In genomic region chr5:179668404-179668803, GRCh38 we compare ENCODE assay signal across 9 cellular contexts. TPM values are rescaled to one million over a fixed set of nuclear protein-coding genes. Genes with fewer than 3 reads are reported as not detected.
A peak's percentile ranks its signal among the peaks of the same experiment; 100 is the strongest.
DNase-seq lines count a peak whose midpoint lies in the region; ATAC-seq and TF ChIP-seq lines count a peak whose summit lies in the region.
"Had no signal": no experiment of that assay in that cellular context is flagged by ENCODE, and none has a peak within 500 bp of the region (broad histone marks: within the 10 kb centered on the region; RNA-seq: fewer than 3 reads in every experiment).

No MANE protein-coding gene starts in this region.

- ATAC-seq in activated CD8-positive, alpha-beta memory T cell treated with anti-CD3 and anti-CD28 coated beads, Interleukin-2, amount 10 ng/mL, durations not matched to agents 7 days and 5 days: peak; percentile 60
- ATAC-seq in HG02970 (IDR thresholded peaks at IDR 0.05; ENCODE audit: low FRiP score, unreplicated experiment): no peak

- intact Hi-C loops in activated CD4-positive, alpha-beta memory T cell treated with anti-CD3 and anti-CD28 coated beads for 36 hours (cut with micrococcal nuclease): no loop called here

- no peak overlapping the region for H3K27ac Mint-ChIP-seq in activated CD8-positive, alpha-beta memory T cell treated with anti-CD3 and anti-CD28 coated beads, Interleukin-2, amount 10 ng/mL, durations not matched to agents 7 days and 5 days
- H3K27ac Mint-ChIP-seq in activated CD4-positive, alpha-beta memory T cell treated with anti-CD3 and anti-CD28 coated beads for 36 hours: no peak overlapping the region
- H3K27ac Mint-ChIP-seq: stimulated activated naive CD8-positive, alpha-beta T cell treated with anti-CD3 and anti-CD28 coated beads, Interleukin-15, Interleukin-2, amounts not matched to agents 100 ng/mL and 50 ng/mL, for 24 hours had no signal

- H3K9me3 Mint-ChIP-seq in activated CD8-positive, alpha-beta memory T cell treated with anti-CD3 and anti-CD28 coated beads, Interleukin-2, amount 10 ng/mL, durations not matched to agents 7 days and 5 days (ENCODE audit: low read depth): no peaks in the 10 kb centered on the region
- no peaks in the 10 kb centered on the region for H3K9me3 Mint-ChIP-seq in activated CD4-positive, alpha-beta memory T cell treated with anti-CD3 and anti-CD28 coated beads for 36 hours
- H3K9me3 Mint-ChIP-seq: stimulated activated naive CD8-positive, alpha-beta T cell treated with anti-CD3 and anti-CD28 coated beads, Interleukin-15, Interleukin-2, amounts not matched to agents 100 ng/mL and 50 ng/mL, for 24 hours had no signal

- H3K4me3 ChIP-seq in MG63 (no peak overlapping the region), fibroblast of lung (replicated peaks in 1 of 4; ENCODE audit: control extremely low read depth in 1 of 4, insufficient read depth in 1 of 4, low read depth in 3 of 4, low read length in 4 of 4) (no peak overlapping the region), osteoblast (ENCODE audit: insufficient read depth, low read length) (no peak overlapping the region)

- H3K36me3 ChIP-seq in MG63 (peaks cover 3% of the 10 kb centered on the region; the same call in 1 of the 2 replicates), fibroblast of lung (ENCODE audit: control insufficient read depth, insufficient read depth, low read length) (no peaks in the 10 kb centered on the region), osteoblast (ENCODE audit: insufficient read depth, low read length) (peaks cover 2% of the 10 kb centered on the region)

- TF ChIP-seq CTCF in fibroblast of lung (conservative IDR thresholded peaks at IDR 0.05 in 1 of 2, IDR thresholded peaks at IDR 0.05 in 1 of 2; ENCODE audit: low read depth in 1 of 2, low read length in 2 of 2) (peak; percentile 81 to 86), osteoblast (IDR thresholded peaks at IDR 0.05; ENCODE audit: extremely low read depth, low read depth, low read length) (peak; percentile 95)

- no peaks in the 10 kb centered on the region for H3K27me3 Mint-ChIP-seq in activated CD8-positive, alpha-beta memory T cell treated with anti-CD3 and anti-CD28 coated beads, Interleukin-2, amount 10 ng/mL, durations not matched to agents 7 days and 5 days
- no peaks in the 10 kb centered on the region for H3K27me3 Mint-ChIP-seq in activated CD4-positive, alpha-beta memory T cell treated with anti-CD3 and anti-CD28 coated beads for 36 hours
- H3K27me3 Mint-ChIP-seq: stimulated activated naive CD8-positive, alpha-beta T cell treated with anti-CD3 and anti-CD28 coated beads, Interleukin-15, Interleukin-2, amounts not matched to agents 100 ng/mL and 50 ng/mL, for 24 hours had no signal

- CTCF ChIA-PET in activated CD8-positive, alpha-beta memory T cell treated with anti-CD3 and anti-CD28 coated beads, Interleukin-2, amount 10 ng/mL, durations not matched to agents 7 days and 5 days (lab: Charles Lee): interaction anchor here (0.9 to 4.7 kb wide), 6 partner anchors 9 to 45 kb away, joined by 3 to 21 read pairs (median 6); partner anchors contain the start of genes CBY3 and HNRNPH1
- CTCF ChIA-PET in activated CD4-positive, alpha-beta memory T cell treated with anti-CD3 and anti-CD28 coated beads for 36 hours (lab: Charles Lee): interaction anchor here (0.6 to 1.2 kb wide), 7 partner anchors 9 to 71 kb away, joined by 3 to 4 read pairs (median 3); no protein-coding TSS in a partner anchor

- POLR2A ChIA-PET in activated CD4-positive, alpha-beta memory T cell treated with anti-CD3 and anti-CD28 coated beads for 36 hours (lab: Charles Lee): interaction anchor here (1.6 kb wide), 1 partner anchor 45 kb away, joined by 3 read pairs; the partner anchor contains the start of gene HNRNPH1

- H3K79me2 ChIP-seq in fibroblast of lung (ENCODE audit: control insufficient read depth, insufficient read depth, low read length): no peaks in the 10 kb centered on the region
- H3K79me2 ChIP-seq in osteoblast (ENCODE audit: insufficient read depth, low read length): no peaks in the 10 kb centered on the region

- peaks cover 5% of the 10 kb centered on the region for H3K4me1 Mint-ChIP-seq in activated CD8-positive, alpha-beta memory T cell treated with anti-CD3 and anti-CD28 coated beads, Interleukin-2, amount 10 ng/mL, durations not matched to agents 7 days and 5 days
- no peaks in the 10 kb centered on the region for H3K4me1 Mint-ChIP-seq in activated CD4-positive, alpha-beta memory T cell treated with anti-CD3 and anti-CD28 coated beads for 36 hours (ENCODE audit: low read depth)

- no peak overlapping the region for H3K4me3 Mint-ChIP-seq in activated CD8-positive, alpha-beta memory T cell treated with anti-CD3 and anti-CD28 coated beads, Interleukin-2, amount 10 ng/mL, durations not matched to agents 7 days and 5 days
- no peak overlapping the region for H3K4me3 Mint-ChIP-seq in activated CD4-positive, alpha-beta memory T cell treated with anti-CD3 and anti-CD28 coated beads for 36 hours
- H3K4me3 Mint-ChIP-seq: stimulated activated naive CD8-positive, alpha-beta T cell treated with anti-CD3 and anti-CD28 coated beads, Interleukin-15, Interleukin-2, amounts not matched to agents 100 ng/mL and 50 ng/mL, for 24 hours had no signal

- H3K36me3 Mint-ChIP-seq in activated CD8-positive, alpha-beta memory T cell treated with anti-CD3 and anti-CD28 coated beads, Interleukin-2, amount 10 ng/mL, durations not matched to agents 7 days and 5 days: peaks cover 2% of the 10 kb centered on the region
- H3K36me3 Mint-ChIP-seq in activated CD4-positive, alpha-beta memory T cell treated with anti-CD3 and anti-CD28 coated beads for 36 hours: no peaks in the 10 kb centered on the region

- H3K4me1 ChIP-seq in fibroblast of lung (ENCODE audit: control insufficient read depth, extremely low read depth, insufficient read depth, low read length): no peaks in the 10 kb centered on the region
- H3K4me1 ChIP-seq in osteoblast (ENCODE audit: insufficient read depth, low read length): no peaks in the 10 kb centered on the region

- H3K27me3 ChIP-seq in MG63: no peaks in the 10 kb centered on the region
- no peaks in the 10 kb centered on the region for H3K27me3 ChIP-seq in fibroblast of lung (ENCODE audit: control insufficient read depth, insufficient read depth, low read length)
- H3K27me3 ChIP-seq in osteoblast (ENCODE audit: insufficient read depth, low read length): no peaks in the 10 kb centered on the region

- H2AFZ ChIP-seq in fibroblast of lung (ENCODE audit: low read length) (no peak overlapping the region), osteoblast (ENCODE audit: low read length) (no peak overlapping the region)

- no peaks in the 10 kb centered on the region; the same call in 1 of the 2 replicates for H3K9me3 ChIP-seq in MG63
- H3K9me3 ChIP-seq in fibroblast of lung (ENCODE audit: control insufficient read depth, insufficient read depth, low read depth, low read length): no peaks in the 10 kb centered on the region
- H3K9me3 ChIP-seq in osteoblast (ENCODE audit: low read depth, low read length): no peaks in the 10 kb centered on the region

- H4K20me1 ChIP-seq in fibroblast of lung (ENCODE audit: control insufficient read depth, extremely low read depth, insufficient read depth, low read length): no peaks in the 10 kb centered on the region
- no peaks in the 10 kb centered on the region for H4K20me1 ChIP-seq in osteoblast (ENCODE audit: insufficient read depth, low read length)

- H3K9ac ChIP-seq in fibroblast of lung (ENCODE audit: insufficient read depth, low read length): no peak overlapping the region

- peak; percentile 49 for DNase-seq in activated CD8-positive, alpha-beta memory T cell treated with anti-CD3 and anti-CD28 coated beads, Interleukin-2, amount 10 ng/mL, durations not matched to agents 7 days and 5 days
- no peak for DNase-seq in activated CD8-positive, alpha-beta memory T cell treated with anti-CD3 and anti-CD28 coated beads for 24 hours
- DNase-seq in MG63 (peak; percentile 16), fibroblast of lung (ENCODE audit: low read depth in 2 of 2) (peak; percentile 15 to 52), osteoblast (ENCODE audit: insufficient read length, low spot score, missing footprints) (peak; percentile 87), NCI-H345 treated with DMSO at 0.1 percent for 48 hours (lab: John Stamatoyannopoulos, UW; ENCODE audit: unreplicated experiment) (no peak)
- peak; percentile 59 for DNase-seq in activated CD4-positive, alpha-beta memory T cell treated with anti-CD3 and anti-CD28 coated beads for 36 hours

- H3K27ac ChIP-seq in fibroblast of lung (ENCODE audit: insufficient read depth, low read length) (no peak overlapping the region), osteoblast (ENCODE audit: low read depth, low read length) (no peak overlapping the region)

- H3K4me2 ChIP-seq in fibroblast of lung (ENCODE audit: extremely low read depth, insufficient read depth, low read length): no peak overlapping the region
- no peak overlapping the region for H3K4me2 ChIP-seq in osteoblast (ENCODE audit: insufficient read depth, low read length)

RNA-seq across cellular contexts. Expression of gene CBY3, which starts 12.4 kb away (rescaled TPM):
- total RNA-seq in activated CD8-positive, alpha-beta memory T cell treated with anti-CD3 and anti-CD28 coated beads, Interleukin-2, amount 10 ng/mL, durations not matched to agents 7 days and 5 days: under 1 TPM in 1 of 2 experiments, not detected in 1; 0.59 TPM
- not detected in 2 replicates for total RNA-seq in MG63 (2014; rRNA removed; shearing (Covaris generic); ENCODE audit: low replicate concordance)
- total RNA-seq in activated CD4-positive, alpha-beta memory T cell treated with anti-CD3 and anti-CD28 coated beads for 36 hours: under 1 TPM; 0.61 to 0.67 TPM
- total RNA-seq in fibroblast of lung: not detected in 2 replicates
- not detected in 2 replicates for polyA plus RNA-seq in fibroblast of lung
- polyA plus RNA-seq in fibroblast of lung (2012): 0.17 TPM in 1 of 2 replicates, not detected in the other
- not detected in 2 replicates for polyA minus RNA-seq in fibroblast of lung (ENCODE audit: low replicate concordance)
- not detected in 2 replicates for total RNA-seq in osteoblast

RNA-seq across cellular contexts. Expression of gene CANX, which starts 30.4 kb away (rescaled TPM):
- total RNA-seq in activated CD8-positive, alpha-beta memory T cell treated with anti-CD3 and anti-CD28 coated beads, Interleukin-2, amount 10 ng/mL, durations not matched to agents 7 days and 5 days: 100 to 1,000 TPM; 273 to 457 TPM
- total RNA-seq in MG63 (2014; rRNA removed; shearing (Covaris generic); ENCODE audit: low replicate concordance): 1,325 and 1,676 TPM in 2 replicates
- 100 to 1,000 TPM; 531 to 534 TPM for total RNA-seq in activated CD4-positive, alpha-beta memory T cell treated with anti-CD3 and anti-CD28 coated beads for 36 hours
- total RNA-seq in fibroblast of lung (518 and 589 TPM in 2 replicates), osteoblast (689 and 698 TPM in 2 replicates)
- polyA plus RNA-seq in fibroblast of lung: 560 and 722 TPM in 2 replicates
- 568 and 794 TPM in 2 replicates for polyA plus RNA-seq in fibroblast of lung (2012)
- polyA minus RNA-seq in fibroblast of lung (ENCODE audit: low replicate concordance): 1,041 and 1,496 TPM in 2 replicates

RNA-seq across cellular contexts. Expression of gene HNRNPH1, which starts 44.9 kb away (rescaled TPM):
- total RNA-seq in activated CD8-positive, alpha-beta memory T cell treated with anti-CD3 and anti-CD28 coated beads, Interleukin-2, amount 10 ng/mL, durations not matched to agents 7 days and 5 days: 1,000 to 10,000 TPM in 1 of 2 experiments, 100 to 1,000 TPM in 1; 811 to 1,007 TPM
- total RNA-seq in MG63 (2014; rRNA removed; shearing (Covaris generic); ENCODE audit: low replicate concordance): 45.4 and 70.6 TPM in 2 replicates
- 100 to 1,000 TPM; 604 to 611 TPM for total RNA-seq in activated CD4-positive, alpha-beta memory T cell treated with anti-CD3 and anti-CD28 coated beads for 36 hours
- total RNA-seq in fibroblast of lung (630 and 689 TPM in 2 replicates), osteoblast (354 and 368 TPM in 2 replicates)
- 214 and 285 TPM in 2 replicates for polyA plus RNA-seq in fibroblast of lung
- polyA plus RNA-seq in fibroblast of lung (2012): 246 and 334 TPM in 2 replicates
- 82.2 and 111 TPM in 2 replicates for polyA minus RNA-seq in fibroblast of lung (ENCODE audit: low replicate concordance)

Comparison
In these comparisons a context has a peak if more than half of its experiments do, and no peak if none do; other contexts are left out.
1. DNase-seq: peak in activated CD8-positive, alpha-beta memory T cell treated with anti-CD3 and anti-CD28 coated beads, Interleukin-2, amount 10 ng/mL, durations not matched to agents 7 days and 5 days (single experiment), MG63 (single experiment), activated CD4-positive, alpha-beta memory T cell treated with anti-CD3 and anti-CD28 coated beads for 36 hours (single experiment), fibroblast of lung (2 of 2) and osteoblast (single experiment); none in activated CD8-positive, alpha-beta memory T cell treated with anti-CD3 and anti-CD28 coated beads for 24 hours (single experiment) and NCI-H345 treated with DMSO at 0.1 percent for 48 hours (single experiment).